1 cellular context compared by ENCODE assay signal in the genomic region with DNA sequence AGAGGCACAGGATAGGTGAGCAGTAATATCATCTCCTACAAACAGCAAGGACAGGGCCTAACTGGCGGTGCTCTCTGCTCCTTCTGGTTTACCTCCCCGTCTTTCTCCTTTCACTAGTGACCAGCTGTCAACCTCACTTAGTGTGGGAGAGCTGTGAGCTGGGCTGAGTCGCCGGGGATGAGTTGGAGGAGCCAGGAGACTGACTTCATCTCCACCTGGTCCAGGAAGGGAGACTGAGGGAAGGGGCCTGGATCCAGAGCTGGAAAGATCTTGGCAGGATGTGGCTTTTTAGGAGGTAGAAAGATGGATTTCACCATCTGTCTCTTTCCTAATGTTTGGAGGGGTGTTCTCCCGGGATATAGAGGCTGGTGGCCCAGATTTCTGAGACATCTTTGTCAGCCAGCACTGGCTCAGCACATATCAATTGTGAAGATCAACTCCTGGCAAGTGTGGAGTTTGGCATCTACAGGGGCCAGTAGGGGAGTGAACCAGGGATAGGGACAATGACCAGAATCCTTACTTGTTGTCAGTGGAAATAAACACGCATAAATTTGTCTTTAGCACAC.
TF ChIP-seq lines count a peak whose summit lies in the region.

No MANE protein-coding gene starts in this region.

TF ChIP-seq in IMR-90, 13 proteins besides CTCF, POLR2A, EP300 and RAD21 (continued from another document):
- TF ChIP-seq, protein P1, sequence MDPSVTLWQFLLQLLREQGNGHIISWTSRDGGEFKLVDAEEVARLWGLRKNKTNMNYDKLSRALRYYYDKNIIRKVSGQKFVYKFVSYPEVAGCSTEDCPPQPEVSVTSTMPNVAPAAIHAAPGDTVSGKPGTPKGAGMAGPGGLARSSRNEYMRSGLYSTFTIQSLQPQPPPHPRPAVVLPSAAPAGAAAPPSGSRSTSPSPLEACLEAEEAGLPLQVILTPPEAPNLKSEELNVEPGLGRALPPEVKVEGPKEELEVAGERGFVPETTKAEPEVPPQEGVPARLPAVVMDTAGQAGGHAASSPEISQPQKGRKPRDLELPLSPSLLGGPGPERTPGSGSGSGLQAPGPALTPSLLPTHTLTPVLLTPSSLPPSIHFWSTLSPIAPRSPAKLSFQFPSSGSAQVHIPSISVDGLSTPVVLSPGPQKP (IDR thresholded peaks at IDR 0.05; ENCODE audit: borderline replicate concordance, low read depth, low read length): no peak
- TF ChIP-seq RCOR1 (IDR thresholded peaks at IDR 0.05; ENCODE audit: insufficient replicate concordance, low read length) (no peak), NFE2L2 (IDR thresholded peaks at IDR 0.05; ENCODE audit: low read depth, low read length) (no peak), BHLHE40 (IDR thresholded peaks at IDR 0.05; ENCODE audit: low read depth, low read length) (no peak), FOS (IDR thresholded peaks at IDR 0.05; ENCODE audit: low read depth, low read length) (no peak), MXI1 (IDR thresholded peaks at IDR 0.05; ENCODE audit: borderline replicate concordance, low read depth, low read length) (no peak), CHD1 (IDR thresholded peaks at IDR 0.05; ENCODE audit: low read depth, low read length) (no peak), RFX5 (IDR thresholded peaks at IDR 0.05; ENCODE audit: low read depth, low read length) (no peak), MAZ (IDR thresholded peaks at IDR 0.05; ENCODE audit: borderline replicate concordance, low read depth, low read length) (no peak), SMC3 (IDR thresholded peaks at IDR 0.05; ENCODE audit: low read depth, low read length) (no peak)
